ENCODE assay signal across 8 cellular contexts in genomic region chr12:117874842-117875434, GRCh38.
A peak's percentile ranks its signal among the peaks of the same experiment; 100 is the strongest.
DNase-seq lines count a peak whose midpoint lies in the region; ATAC-seq, FAIRE-seq and TF ChIP-seq lines count a peak whose summit lies in the region.

No MANE protein-coding gene starts in this region.

- ATAC-seq in PC-3 (peak; percentile 90), thoracic aorta (ENCODE audit: insufficient number of reproducible peaks, low FRiP score, low read depth) (no peak), GM21717 (IDR thresholded peaks at IDR 0.05; ENCODE audit: unreplicated experiment) (no peak)

- CTCF ChIA-PET in PC-3 (lab: Charles Lee), result interaction anchor here (0.6 to 1.0 kb wide), 6 partner anchors 18 to 614 kb away, joined by 3 to 31 read pairs (median 4); no protein-coding TSS in a partner anchor

- no peaks in the 10 kb centered on the region for H3F3A ChIP-seq in PC-3 (ENCODE audit: low read length, unreplicated experiment)

- H3K27ac ChIP-seq in PC-3 (ENCODE audit: low read length), result no peak overlapping the region
- no peak overlapping the region for H3K27ac ChIP-seq in thoracic aorta

- DNase-seq in HTR-8/SVneo (ENCODE audit: insufficient read length, low spot score) (peak; percentile 72), PC-3 (peak; percentile 87), activated T-helper 1 cell treated with Interleukin-2 at 50 U/mL for 16 hours (ENCODE audit: low read depth) (peak; percentile 35), fibroblast of the aortic adventitia (ENCODE audit: low read depth) (peak; percentile 65), nucleus accumbens (lab: John Stamatoyannopoulos, UW) (peak in 50 of 56 donors; percentile 11 to 86 (median 50)), thoracic aorta (ENCODE audit: low spot score) (no peak)

- TF ChIP-seq CTCF in GM12874 (IDR thresholded peaks at IDR 0.05; ENCODE audit: insufficient read depth, low read depth, low read length) (peak; percentile 81), PC-3 (conservative IDR thresholded peaks at IDR 0.05; ENCODE audit: low read depth, low read length) (peak; percentile 94), fibroblast of the aortic adventitia (IDR thresholded peaks at IDR 0.05; ENCODE audit: insufficient read depth, low read length) (peak; percentile 87), thoracic aorta (IDR thresholded peaks at IDR 0.05) (peak; percentile 82)

- no peaks in the 10 kb centered on the region for H3K27me3 ChIP-seq in PC-3 (ENCODE audit: low read length)
- H3K27me3 ChIP-seq in thoracic aorta (replicated peaks; ENCODE audit: insufficient read depth), result no peaks in the 10 kb centered on the region

- FAIRE-seq in HTR-8/SVneo (lab: Jason Lieb, UNC), result no peak

- POLR2A ChIA-PET in PC-3 (lab: Charles Lee; ENCODE audit: unreplicated experiment), result no interaction called here

- H3K4me3 ChIP-seq in PC-3 (ENCODE audit: low read length) (no peak overlapping the region), fibroblast of the aortic adventitia (ENCODE audit: low read depth, low read length) (no peak overlapping the region), thoracic aorta (no peak overlapping the region)

- H3K36me3 ChIP-seq in PC-3 (ENCODE audit: low read depth, low read length) (no peaks in the 10 kb centered on the region), thoracic aorta (no peaks in the 10 kb centered on the region)

- intact Hi-C loops in PC-3 (cut with micrococcal nuclease), result loop anchor here (1.0 to 10.0 kb wide), 3 partner anchors 142 to 500 kb away; partner anchors contain the start of genes RFC5, SUDS3 and TAOK3

- H4K20me1 ChIP-seq in PC-3 (ENCODE audit: low read length), result no peaks in the 10 kb centered on the region

- H3K9ac ChIP-seq in PC-3 (ENCODE audit: low read length), result no peak overlapping the region

- BruUV-seq in PC-3 (replicated peaks; lab: Mats Ljungman, UMichigan), result no TSS peak

- no peaks in the 10 kb centered on the region for H3K9me2 ChIP-seq in PC-3 (replicated peaks; ENCODE audit: low read length)

- no peaks in the 10 kb centered on the region for H3K79me2 ChIP-seq in PC-3 (ENCODE audit: low read length)

- no peaks in the 10 kb centered on the region for H3K4me1 ChIP-seq in PC-3 (ENCODE audit: insufficient read depth, low read length)
- H3K4me1 ChIP-seq in thoracic aorta (ENCODE audit: control insufficient read depth in 1 of 2, low read depth in 2 of 2), result no peaks in the 10 kb centered on the region

- H2AFZ ChIP-seq in PC-3 (ENCODE audit: low read length), result no peak overlapping the region

- H3K4me2 ChIP-seq in PC-3 (ENCODE audit: low read length), result no peak overlapping the region

- H3K9me3 ChIP-seq in PC-3 (ENCODE audit: low read length) (no peaks in the 10 kb centered on the region), thoracic aorta (no peaks in the 10 kb centered on the region)
